ENCODE assay signal across 8 cellular contexts in the genomic region with DNA sequence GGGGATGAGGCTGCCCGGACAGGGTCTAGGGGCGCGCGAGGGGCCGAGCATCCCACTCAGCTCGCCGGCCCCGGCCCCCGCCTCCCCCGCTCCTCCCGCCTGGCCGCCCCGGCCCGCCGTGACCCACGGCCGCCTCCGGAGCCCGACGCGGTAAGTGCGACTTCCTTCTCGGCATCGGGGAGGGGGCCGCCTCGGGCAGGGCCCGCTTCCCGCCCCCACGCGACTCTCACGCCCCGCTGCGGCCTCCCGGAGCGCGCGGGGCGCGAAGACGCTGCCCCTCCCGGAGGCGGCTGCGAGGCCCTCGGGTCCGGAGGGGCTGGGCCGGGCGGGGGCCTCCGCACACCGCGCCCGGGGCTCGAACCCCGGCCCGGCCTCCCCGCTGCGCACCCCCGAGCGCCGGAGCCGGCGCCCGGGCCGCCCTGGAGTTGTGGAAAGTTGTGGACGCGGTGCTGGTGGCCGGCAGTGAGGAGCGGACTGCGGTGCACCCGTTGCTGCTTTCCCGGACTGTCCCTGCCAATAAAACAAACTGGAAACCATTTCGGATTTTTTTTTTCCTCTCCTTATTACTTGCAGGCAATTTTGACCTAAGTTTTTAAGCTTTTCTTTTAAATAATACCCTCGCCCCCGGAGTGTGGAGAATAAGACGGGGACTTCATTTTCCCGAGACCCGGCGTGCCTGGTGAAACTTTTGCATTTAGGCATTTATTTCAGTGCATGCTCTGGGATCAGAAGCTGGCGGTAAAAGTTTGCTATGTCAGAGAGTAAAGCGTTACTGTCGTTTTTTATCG. TPM values are rescaled to one million over a fixed set of nuclear protein-coding genes. Genes with fewer than 3 reads are reported as not detected.
DNase-seq lines count a peak whose midpoint lies in the region; ATAC-seq, FAIRE-seq and TF ChIP-seq lines count a peak whose summit lies in the region.

No MANE protein-coding gene starts in this region.

- H3K9me2 ChIP-seq in PC-3 (replicated peaks; ENCODE audit: low read length): no peaks in the 10 kb centered on the region

- 1 to 3% methylated on average over 31 to 47 of the region's 81 CpGs for WGBS in body of pancreas, 2 donors

- H3K27me3 ChIP-seq in HAP-1 (ENCODE audit: low read depth): no peaks in the 10 kb centered on the region
- no peaks in the 10 kb centered on the region for H3K27me3 ChIP-seq in PC-3 (ENCODE audit: low read length)
- no peaks in the 10 kb centered on the region for H3K27me3 ChIP-seq in body of pancreas
- no peaks in the 10 kb centered on the region for H3K27me3 ChIP-seq in iPS-20b (ENCODE audit: insufficient read depth, low read length)

- peak overlapping the region; percentile 95 for H3K27ac ChIP-seq in PC-3 (ENCODE audit: low read length)
- H3K27ac ChIP-seq in body of pancreas: peak overlapping the region; percentile 52 to 93 (median 90)
- H3K27ac ChIP-seq in iPS-20b (ENCODE audit: low read length): no peak overlapping the region
- peak overlapping the region; percentile 81 to 98 (median 92) for H3K27ac ChIP-seq in skin epidermis

- in situ Hi-C loops in HAP-1 (cut with MboI; ENCODE audit: low sequenced_read_pairs): no loop called here

- CTCF ChIA-PET in PC-3 (lab: Charles Lee): interaction anchor here (1.1 kb wide), 1 partner anchor 90 kb away, joined by 5 read pairs; no protein-coding TSS in a partner anchor

- H3K4me3 ChIP-seq in HAP-1 (peak overlapping the region; percentile 47), PC-3 (ENCODE audit: low read length) (peak overlapping the region; percentile 88), body of pancreas (peak overlapping the region; percentile 47 to 53), iPS-20b (ENCODE audit: low read length) (peak overlapping the region; percentile 85), skin epidermis (peak overlapping the region; percentile 70 to 97 (median 94))

- POLR2A ChIA-PET in PC-3 (lab: Charles Lee; ENCODE audit: unreplicated experiment): interaction anchor here (0.6 to 0.7 kb wide), 2 partner anchors 13 to 1470 kb away, joined by 5 to 7 read pairs; no protein-coding TSS in a partner anchor

- intact Hi-C loops in PC-3 (cut with micrococcal nuclease): loop anchor here (1.0 kb wide), 1 partner anchor 9 kb away; no protein-coding TSS in a partner anchor
- intact Hi-C loops in body of pancreas (cut with DNase I): no loop called here

- BruUV-seq in PC-3 (replicated peaks; lab: Mats Ljungman, UMichigan): TSS peak; percentile 32

- H3K9ac ChIP-seq in PC-3 (ENCODE audit: low read length) (peak overlapping the region; percentile 87), iPS-20b (ENCODE audit: low read depth, low read length) (peak overlapping the region; percentile 68; the same call in 1 of the 2 replicates)

- H3K36me3 ChIP-seq in HAP-1 (replicated peaks) (no peaks in the 10 kb centered on the region; the same call in 1 of the 2 replicates), PC-3 (ENCODE audit: low read depth, low read length) (0 out of 2 replicates have a peak, but pooled peaks cover 4% of the 10 kb centered on the region), body of pancreas (replicated peaks in 1 of 2; ENCODE audit: insufficient read depth in 1 of 2, low read depth in 2 of 2) (no peaks in the 10 kb centered on the region), iPS-20b (ENCODE audit: insufficient read depth, low read depth, low read length) (no peaks in the 10 kb centered on the region)

- ATAC-seq in PC-3 (peak; percentile 2), body of pancreas (peak; percentile 27)

- H3K9me3 ChIP-seq in HAP-1 (no peaks in the 10 kb centered on the region), PC-3 (ENCODE audit: low read length) (no peaks in the 10 kb centered on the region), body of pancreas (no peaks in the 10 kb centered on the region), iPS-20b (ENCODE audit: insufficient read depth, low read depth, low read length) (no peaks in the 10 kb centered on the region)

- H3K4me2 ChIP-seq in PC-3 (ENCODE audit: low read length): peak overlapping the region; percentile 87

- peak overlapping the region; percentile 39 for H2AFZ ChIP-seq in PC-3 (ENCODE audit: low read length)

- DNase-seq in GM12892 (ENCODE audit: insufficient read length) (peak; percentile 41), HAP-1 (ENCODE audit: low spot score in 2 of 2) (peak in 1 of 2 experiments; percentile 57), PC-3 (no peak), body of pancreas (peak; percentile 32 to 51 (median 38)), NCI-H345 treated with DMSO at 0.1 percent for 48 hours (lab: John Stamatoyannopoulos, UW; ENCODE audit: unreplicated experiment) (no peak), NCI-H146 treated with DMSO at 0.1 percent for 48 hours (lab: John Stamatoyannopoulos, UW; ENCODE audit: unreplicated experiment) (no peak)

- TF ChIP-seq POLR2A in GM12892 (IDR thresholded peaks at IDR 0.05; ENCODE audit: low read depth, low read length) (no peak), body of pancreas (IDR thresholded peaks at IDR 0.05) (no peak)

- FAIRE-seq in GM12892 (lab: Jason Lieb, UNC): no peak

- TF ChIP-seq CTCF in PC-3 (conservative IDR thresholded peaks at IDR 0.05; ENCODE audit: low read depth, low read length) (no peak), body of pancreas (IDR thresholded peaks at IDR 0.05) (no peak)

- H4K20me1 ChIP-seq in PC-3 (ENCODE audit: low read length): 0 out of 2 replicates have a peak, but pooled peaks cover 4% of the 10 kb centered on the region

- H3K4me1 ChIP-seq in HAP-1 (peaks cover 46% of the 10 kb centered on the region), PC-3 (ENCODE audit: insufficient read depth, low read length) (peaks cover 46% of the 10 kb centered on the region), body of pancreas (peaks cover 18% of the 10 kb centered on the region), iPS-20b (ENCODE audit: insufficient read depth, low read length) (peaks cover 12% of the 10 kb centered on the region)

- H3K79me2 ChIP-seq in PC-3 (ENCODE audit: low read length): peaks cover 50% of the 10 kb centered on the region

- H3F3A ChIP-seq in PC-3 (ENCODE audit: low read length, unreplicated experiment): peaks cover 9% of the 10 kb centered on the region

RNA-seq across cellular contexts. Expression of a gene that starts 12.9 kb away (rescaled TPM):
- 26.1 TPM for polyA plus RNA-seq in GM12892 (2012; ENCODE audit: missing spikeins)
- total RNA-seq in PC-3 (2014; rRNA removed) (32.1 and 41.5 TPM in 2 replicates), body of pancreas (1 to 10 TPM in 1 of 2 donors, not detected in 1; 2.9 TPM)

RNA-seq across cellular contexts. Expression of a gene that starts 16.9 kb away (rescaled TPM):
- polyA plus RNA-seq in GM12892 (2012; ENCODE audit: missing spikeins): 10.7 TPM
- 84.8 and 92.7 TPM in 2 replicates for total RNA-seq in PC-3 (2014; rRNA removed)
- total RNA-seq in body of pancreas: 10 to 100 TPM in 1 of 2 donors, 1 to 10 TPM in 1; 5.9 to 14.5 TPM

Comparison
In these comparisons a context has a peak if more than half of its experiments do, and no peak if none do; other contexts are left out.
1. DNase-seq: peak in GM12892 (single experiment) and body of pancreas (4 of 4); none in PC-3 (single experiment), NCI-H345 treated with DMSO at 0.1 percent for 48 hours (single experiment) and NCI-H146 treated with DMSO at 0.1 percent for 48 hours (single experiment).
2. Peak in every context shown above with its lines, with median percentiles within 50 percentile points of each other: H3K4me3 ChIP-seq.